Comparison of ENCODE assay signal across 8 cellular contexts in genomic region chr6:101114703-101115102, GRCh38.
DNase-seq lines count a peak whose midpoint lies in the region; ATAC-seq, FAIRE-seq and TF ChIP-seq lines count a peak whose summit lies in the region.

No MANE protein-coding gene starts in this region.

- no peaks in the 10 kb centered on the region for H3K36me3 ChIP-seq in OCI-LY3 (replicated peaks; ENCODE audit: low read depth, low read length)
- no peaks in the 10 kb centered on the region for H3K36me3 ChIP-seq in pancreas
- H3K36me3 ChIP-seq in MG63 = no peaks in the 10 kb centered on the region

- 0 out of 2 replicates have a peak overlapping the region, but pooled peaks have one; percentile 14 for H3K4me2 ChIP-seq in OCI-LY3 (ENCODE audit: low read length)

- FAIRE-seq in A204.1 (lab: Jason Lieb, UNC) = peak; percentile 39
- FAIRE-seq in pancreas (lab: Jason Lieb, UNC) = no peak

- no peaks in the 10 kb centered on the region for H4K20me1 ChIP-seq in OCI-LY3 (ENCODE audit: insufficient read depth, low read length)

- 0 to 3% methylated on average over 1 of the region's 1 CpG for WGBS in pancreas, 2 donors

- H3K9ac ChIP-seq in OCI-LY3 (ENCODE audit: low read length) = no peak overlapping the region

- peak; percentile 59 for TF ChIP-seq CTCF in OCI-LY3 (IDR thresholded peaks at IDR 0.05; ENCODE audit: low read depth, low read length)
- peak in 2 of 4 donors; percentile 11 to 22 for TF ChIP-seq CTCF in pancreas (IDR thresholded peaks at IDR 0.05)

- H3K27ac ChIP-seq in OCI-LY3 (ENCODE audit: low read length) = no peak overlapping the region
- no peak overlapping the region for H3K27ac ChIP-seq in epithelial cell of prostate
- H3K27ac ChIP-seq in pancreas = no peak overlapping the region

- no peak overlapping the region for H3K4me3 ChIP-seq in OCI-LY3 (ENCODE audit: low read length)
- no peak overlapping the region for H3K4me3 ChIP-seq in pancreas
- no peak overlapping the region for H3K4me3 ChIP-seq in MG63

- H3K79me2 ChIP-seq in OCI-LY3 (ENCODE audit: low read length) = no peaks in the 10 kb centered on the region

- DNase-seq in Kasumi-1 (lab: John Stamatoyannopoulos, UW) (peak; percentile 78 to 84), epithelial cell of prostate (ENCODE audit: low read depth, low spot score) (peak; percentile 10), pancreas (no peak), MG63 (no peak)

- H2AFZ ChIP-seq in OCI-LY3 (ENCODE audit: low read depth, low read length) = no peak overlapping the region

- intact Hi-C loops in pancreas (cut with DNase I) = no loop called here

- ATAC-seq in GM18867 (IDR thresholded peaks at IDR 0.05; ENCODE audit: unreplicated experiment) (peak; percentile 71), pancreas (peak in 3 of 4 donors; percentile 66 to 76 (median 70)), HG03045 (IDR thresholded peaks at IDR 0.05; ENCODE audit: unreplicated experiment) (no peak)

- H3K9me3 ChIP-seq in OCI-LY3 (ENCODE audit: insufficient read depth, low read length) (no peaks in the 10 kb centered on the region), pancreas (no peaks in the 10 kb centered on the region), MG63 (no peaks in the 10 kb centered on the region)

- H3K27me3 ChIP-seq in OCI-LY3 (ENCODE audit: low read depth, low read length) (no peaks in the 10 kb centered on the region), pancreas (no peaks in the 10 kb centered on the region), MG63 (no peaks in the 10 kb centered on the region)

- no peaks in the 10 kb centered on the region for H3K4me1 ChIP-seq in OCI-LY3 (ENCODE audit: low read length)
- H3K4me1 ChIP-seq in pancreas = no peaks in the 10 kb centered on the region

Comparison
In these comparisons a context has a peak if more than half of its experiments do, and no peak if none do; other contexts are left out.
1. DNase-seq: peak in Kasumi-1 (2 of 2) and epithelial cell of prostate (single experiment); none in pancreas (0 of 6) and MG63 (single experiment).